Comparison of ENCODE assay signal across 11 cellular contexts in the genomic region with DNA sequence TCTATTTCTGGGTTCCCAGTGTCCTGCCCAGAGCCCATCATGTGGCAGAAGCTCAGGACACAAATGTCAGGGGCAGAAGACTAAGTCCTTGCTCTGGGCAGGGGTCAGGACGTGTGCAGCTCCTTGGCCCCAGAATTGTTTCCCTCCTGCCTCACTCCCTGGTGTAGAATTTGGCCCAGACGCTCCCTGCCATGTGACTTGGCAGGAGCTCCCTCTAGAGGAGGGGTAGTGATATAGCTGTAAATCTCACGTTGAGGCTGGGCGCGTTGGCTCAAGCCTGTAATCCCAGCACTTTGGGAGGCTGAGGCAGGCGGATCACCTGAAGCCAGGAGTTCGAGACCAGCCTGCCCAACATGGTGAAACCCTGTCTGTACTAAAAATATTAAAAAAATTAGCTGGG.
A peak's percentile ranks its signal among the peaks of the same experiment; 100 is the strongest.
DNase-seq lines count a peak whose midpoint lies in the region; ATAC-seq and TF ChIP-seq lines count a peak whose summit lies in the region.
"Had no signal": no experiment of that assay in that cellular context is flagged by ENCODE, and none has a peak within 500 bp of the region (broad histone marks: within the 10 kb centered on the region; RNA-seq: fewer than 3 reads in every experiment).

No MANE protein-coding gene starts in this region.

- H3K4me1 Mint-ChIP-seq in MCF 10A (ENCODE audit: insufficient read depth, unreplicated experiment): peaks cover 5% of the 10 kb centered on the region
- H3K4me1 Mint-ChIP-seq in type B pancreatic cell (ENCODE audit: unreplicated experiment): peaks cover 14% of the 10 kb centered on the region
- peaks cover 0 to 2% (median 0%) of the 10 kb centered on the region in 4 donors for H3K4me1 Mint-ChIP-seq in naive thymus-derived CD8-positive, alpha-beta T cell
- H3K4me1 Mint-ChIP-seq in T-helper 17 cell: peaks cover 2% of the 10 kb centered on the region
- H3K4me1 Mint-ChIP-seq: naive B cell had no signal

- DNase-seq in MCF 10A (ENCODE audit: unreplicated experiment): no peak
- DNase-seq in breast epithelium (ENCODE audit: low spot score in 2 of 2): no peak
- DNase-seq in NCI-H69 (lab: John Stamatoyannopoulos, UW): peak; percentile 53
- DNase-seq in epithelial cell of esophagus (ENCODE audit: low read depth): peak; percentile 27
- no peak for DNase-seq in type B pancreatic cell (ENCODE audit: extremely low spot score, unreplicated experiment)
- no peak for DNase-seq in naive thymus-derived CD8-positive, alpha-beta T cell
- no peak for DNase-seq in SHP77 (lab: John Stamatoyannopoulos, UW)
- DNase-seq in T-helper 17 cell: no peak
- DNase-seq: activated CD4-positive, CD25-positive, alpha-beta regulatory T cell treated with anti-CD3 and anti-CD28 coated beads, Interleukin-2, amount 50 U/mL, for 72 hours; amniotic stem cell; naive B cell had no signal

- H3K27ac Mint-ChIP-seq in MCF 10A (ENCODE audit: low read depth, unreplicated experiment): no peak overlapping the region
- no peak overlapping the region for H3K27ac Mint-ChIP-seq in type B pancreatic cell
- peak overlapping the region in 1 of 10 donors; percentile 52 for H3K27ac Mint-ChIP-seq in naive thymus-derived CD8-positive, alpha-beta T cell
- H3K27ac Mint-ChIP-seq in T-helper 17 cell: no peak overlapping the region

- no peak for ATAC-seq in naive thymus-derived CD8-positive, alpha-beta T cell
- no peak for ATAC-seq in T-helper 17 cell

- no peaks in the 10 kb centered on the region for H3K27me3 ChIP-seq in breast epithelium

- POLR2A ChIA-PET in MCF 10A (lab: Yijun Ruan, JAX): no interaction called here
- POLR2A ChIA-PET in naive thymus-derived CD8-positive, alpha-beta T cell (lab: Charles Lee): no interaction called here

- peak; percentile 18 for TF ChIP-seq CTCF in MCF 10A (IDR thresholded peaks at IDR 0.05; ENCODE audit: unreplicated experiment)
- TF ChIP-seq CTCF in breast epithelium (IDR thresholded peaks at IDR 0.05): no peak
- TF ChIP-seq CTCF in epithelial cell of esophagus (IDR thresholded peaks at IDR 0.05; ENCODE audit: insufficient read depth, low read depth, low read length, missing control alignments): peak; percentile 44
- peak; percentile 61 for TF ChIP-seq CTCF in type B pancreatic cell (conservative IDR thresholded peaks at IDR 0.05)

- intact Hi-C loops in MCF 10A (cut with micrococcal nuclease) (no loop called here), breast epithelium (cut with DNase I; ENCODE audit: low total_unique reads) (no loop called here)

- H3K9me3 Mint-ChIP-seq in MCF 10A (ENCODE audit: unreplicated experiment) (no peaks in the 10 kb centered on the region), type B pancreatic cell (no peaks in the 10 kb centered on the region)
- no peaks in the 10 kb centered on the region for H3K9me3 Mint-ChIP-seq in naive thymus-derived CD8-positive, alpha-beta T cell

- CTCF ChIA-PET in MCF 10A (lab: Yijun Ruan, JAX): interaction anchor here (0.5 to 1.3 kb wide), 4 partner anchors 15 to 156 kb away, joined by 3 to 6 read pairs (median 3); no protein-coding TSS in a partner anchor

- H3K4me3 ChIP-seq in breast epithelium: no peak overlapping the region
- no peak overlapping the region for H3K4me3 ChIP-seq in epithelial cell of esophagus (ENCODE audit: low read length)

- H3K27me3 Mint-ChIP-seq in MCF 10A (ENCODE audit: insufficient read depth, unreplicated experiment) (peaks cover 16% of the 10 kb centered on the region), type B pancreatic cell (peaks cover 6% of the 10 kb centered on the region), T-helper 17 cell (peaks cover 12% of the 10 kb centered on the region)
- H3K27me3 Mint-ChIP-seq in naive thymus-derived CD8-positive, alpha-beta T cell: peaks cover 0 to 8% (median under 1%) of the 10 kb centered on the region in 5 donors
- H3K27me3 Mint-ChIP-seq: naive B cell had no signal

- no peak for TF ChIP-seq POLR2A in breast epithelium (IDR thresholded peaks at IDR 0.05)

- no peaks in the 10 kb centered on the region for H3K4me1 ChIP-seq in breast epithelium

- H3K9me3 ChIP-seq in breast epithelium (no peaks in the 10 kb centered on the region), T-helper 17 cell (ENCODE audit: control insufficient read depth, low read length, poor library complexity, severe bottlenecking) (no peaks in the 10 kb centered on the region)

- H3K4me3 Mint-ChIP-seq in MCF 10A (ENCODE audit: unreplicated experiment): no peak overlapping the region
- no peak overlapping the region for H3K4me3 Mint-ChIP-seq in type B pancreatic cell
- no peak overlapping the region for H3K4me3 Mint-ChIP-seq in naive thymus-derived CD8-positive, alpha-beta T cell
- H3K4me3 Mint-ChIP-seq in T-helper 17 cell: no peak overlapping the region
- H3K4me3 Mint-ChIP-seq: naive B cell had no signal

- H3K36me3 Mint-ChIP-seq in MCF 10A (ENCODE audit: insufficient read depth, unreplicated experiment): no peaks in the 10 kb centered on the region
- H3K36me3 Mint-ChIP-seq in type B pancreatic cell: no peaks in the 10 kb centered on the region
- H3K36me3 Mint-ChIP-seq in naive thymus-derived CD8-positive, alpha-beta T cell: no peaks in the 10 kb centered on the region
- no peaks in the 10 kb centered on the region for H3K36me3 Mint-ChIP-seq in T-helper 17 cell (ENCODE audit: low read depth)
- H3K36me3 Mint-ChIP-seq: naive B cell had no signal

- no peaks in the 10 kb centered on the region for H3K36me3 ChIP-seq in breast epithelium

- H3K27ac ChIP-seq in breast epithelium: no peak overlapping the region

- BruUV-seq in MCF 10A (replicated peaks; lab: Mats Ljungman, UMichigan): no TSS peak

Comparison
In these comparisons a context has a peak if more than half of its experiments do, and no peak if none do; other contexts are left out.
1. CTCF ChIP-seq: peak in MCF 10A (single experiment), epithelial cell of esophagus (single experiment) and type B pancreatic cell (single experiment); none in breast epithelium (0 of 3).
2. DNase-seq: peak in NCI-H69 (single experiment) and epithelial cell of esophagus (single experiment); none in MCF 10A (single experiment), breast epithelium (0 of 2), type B pancreatic cell (single experiment), naive thymus-derived CD8-positive, alpha-beta T cell (0 of 10), SHP77 (0 of 2) and T-helper 17 cell (0 of 3).